In the genomic region with DNA sequence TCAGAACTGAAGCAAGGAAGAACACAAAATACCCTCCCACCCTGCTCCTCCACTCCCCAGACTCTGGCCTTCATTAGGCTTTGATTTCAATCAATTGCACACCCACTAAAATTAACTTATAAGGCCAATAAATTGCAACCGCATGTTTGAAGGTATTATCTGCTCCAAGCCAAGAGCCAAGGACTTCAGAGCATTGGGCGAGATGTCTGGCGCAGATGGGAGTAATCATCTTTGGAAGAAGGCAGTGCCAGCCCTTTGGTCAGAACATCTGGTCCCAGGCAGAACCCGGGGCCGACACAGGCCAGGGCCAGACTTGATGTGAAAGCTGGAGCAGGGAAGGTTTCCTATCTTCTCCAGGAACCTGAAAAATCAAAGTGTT, we compare ENCODE assay signal across 25 cellular contexts. TPM values are rescaled to one million over a fixed set of nuclear protein-coding genes. Genes with fewer than 3 reads are reported as not detected.
DNase-seq lines count a peak whose midpoint lies in the region; ATAC-seq and TF ChIP-seq lines count a peak whose summit lies in the region.
"Had no signal": no experiment of that assay in that cellular context is flagged by ENCODE, and none has a peak within 500 bp of the region (broad histone marks: within the 10 kb centered on the region; RNA-seq: fewer than 3 reads in every experiment).

No MANE protein-coding gene starts in this region.

- intact Hi-C loops in breast epithelium (cut with DNase I; ENCODE audit: low total_unique reads) (no loop called here), MCF 10A (cut with micrococcal nuclease) (no loop called here), adrenal gland (cut with DNase I) (no loop called here), left lung (cut with DNase I) (no loop called here), uterus (cut with DNase I; ENCODE audit: low total_unique reads) (no loop called here)

- H3K27me3 ChIP-seq in breast epithelium = no peaks in the 10 kb centered on the region
- no peaks in the 10 kb centered on the region for H3K27me3 ChIP-seq in adrenal gland
- no peaks in the 10 kb centered on the region for H3K27me3 ChIP-seq in left lung
- no peaks in the 10 kb centered on the region for H3K27me3 ChIP-seq in uterus
- H3K27me3 ChIP-seq: BLaER1 had no signal

- H3K9me3 ChIP-seq in breast epithelium = no peaks in the 10 kb centered on the region
- no peaks in the 10 kb centered on the region for H3K9me3 ChIP-seq in adrenal gland (replicated peaks in 1 of 3)
- no peaks in the 10 kb centered on the region for H3K9me3 ChIP-seq in left lung
- H3K9me3 ChIP-seq in uterus = no peaks in the 10 kb centered on the region

- H3K27ac ChIP-seq in breast epithelium (peak overlapping the region; percentile 66 to 89), adrenal gland (peak overlapping the region in 3 of 5 donors; percentile 77 to 89 (median 84)), left lung (peak overlapping the region; percentile 13 to 29), uterus (peak overlapping the region; percentile 81 to 84)
- H3K27ac ChIP-seq: A549, BLaER1 had no signal

- H3K4me1 Mint-ChIP-seq in MCF 10A (ENCODE audit: insufficient read depth, unreplicated experiment) = no peaks in the 10 kb centered on the region

- POLR2A ChIA-PET in MCF 10A (lab: Yijun Ruan, JAX) = no interaction called here

- no peak for DNase-seq in breast epithelium (ENCODE audit: low spot score in 2 of 2)
- no peak for DNase-seq in MCF 10A (ENCODE audit: unreplicated experiment)
- DNase-seq in adrenal gland = no peak
- DNase-seq in left lung = no peak
- DNase-seq in uterus = no peak
- no peak for DNase-seq in cortex of kidney (lab: John Stamatoyannopoulos, UW)
- no peak for DNase-seq in SKM-1 treated with dmso at 0.1 percent for 144 hours (lab: John Stamatoyannopoulos, UW; ENCODE audit: unreplicated experiment)
- no peak for DNase-seq in T1000 (lab: John Stamatoyannopoulos, UW)
- DNase-seq: activated CD8-positive, alpha-beta T cell treated with anti-CD3 and anti-CD28 coated beads, Interleukin-2, amount 10 ng/mL, durations not matched to agents 7 days and 5 days; activated gamma-delta T cell treated with Interleukin-2 at 50 U/mL for 16 hours; activated T-cell treated with anti-CD3 and anti-CD28 coated beads for 4 hours; amygdala; Calu3; mammary epithelial cell; NCI-H1092 treated with DMSO at 0.1 percent for 48 hours; NCI-H1930; NCI-H226; NCI-H748 treated with DMSO at 0.1 percent for 48 hours; Right ventricle myocardium superior; stimulated activated CD4-positive, alpha-beta T cell treated with anti-CD3 and anti-CD28 coated beads, Interleukin-1b, Interleukin-23, amount 100 ng/mL, for 48 hours had no signal

- no peaks in the 10 kb centered on the region for H3K9me3 Mint-ChIP-seq in MCF 10A (ENCODE audit: unreplicated experiment)

- no peaks in the 10 kb centered on the region for H3K27me3 Mint-ChIP-seq in MCF 10A (ENCODE audit: insufficient read depth, unreplicated experiment)

- no peak for TF ChIP-seq CTCF in breast epithelium (IDR thresholded peaks at IDR 0.05)
- TF ChIP-seq CTCF in MCF 10A (IDR thresholded peaks at IDR 0.05; ENCODE audit: unreplicated experiment) = no peak
- TF ChIP-seq CTCF in adrenal gland (IDR thresholded peaks at IDR 0.05) = no peak
- TF ChIP-seq CTCF in left lung (IDR thresholded peaks at IDR 0.05) = no peak
- TF ChIP-seq CTCF in uterus (IDR thresholded peaks at IDR 0.05) = no peak

- TF ChIP-seq POLR2A in breast epithelium (IDR thresholded peaks at IDR 0.05) = no peak
- no peak for TF ChIP-seq POLR2A in adrenal gland (IDR thresholded peaks at IDR 0.05)
- no peak for TF ChIP-seq POLR2A in uterus (IDR thresholded peaks at IDR 0.05)

- no peaks in the 10 kb centered on the region for H3K36me3 ChIP-seq in breast epithelium
- H3K36me3 ChIP-seq in adrenal gland (replicated peaks in 1 of 2) = peaks cover 0 to 31% of the 10 kb centered on the region in 2 donors
- H3K36me3 ChIP-seq in left lung = peaks cover 0 to 53% of the 10 kb centered on the region in 2 donors
- H3K36me3 ChIP-seq in uterus = no peaks in the 10 kb centered on the region

- no TSS peak for BruUV-seq in MCF 10A (replicated peaks; lab: Mats Ljungman, UMichigan)

- ATAC-seq in left lung = no peak
- ATAC-seq: A549; activated CD4-positive, CD25-positive, alpha-beta regulatory T cell treated with anti-CD3 and anti-CD28 coated beads, Interleukin-2, amount 50 U/mL, for 24 hours; activated CD8-positive, alpha-beta T cell treated with anti-CD3 and anti-CD28 coated beads, Interleukin-2, amount 10 ng/mL, durations not matched to agents 7 days and 5 days; HCT116 had no signal

- CTCF ChIA-PET in MCF 10A (lab: Yijun Ruan, JAX) = no interaction called here

- peaks cover 22% of the 10 kb centered on the region for H3K36me3 Mint-ChIP-seq in MCF 10A (ENCODE audit: insufficient read depth, unreplicated experiment)

- H3K4me1 ChIP-seq in breast epithelium (no peaks in the 10 kb centered on the region), adrenal gland (replicated peaks in 1 of 2) (peaks cover 21 to 41% of the 10 kb centered on the region in 2 donors), left lung (peaks cover 10 to 44% of the 10 kb centered on the region in 2 donors), uterus (peaks cover 8 to 14% of the 10 kb centered on the region in 2 donors)
- H3K4me1 ChIP-seq: A549 had no signal

- H3K4me3 ChIP-seq in breast epithelium (no peak overlapping the region), adrenal gland (no peak overlapping the region), left lung (no peak overlapping the region), uterus (no peak overlapping the region)
- H3K4me3 ChIP-seq: A549, BLaER1, coronary artery had no signal

- H3K4me3 Mint-ChIP-seq in MCF 10A (ENCODE audit: unreplicated experiment) = no peak overlapping the region
- H3K4me3 Mint-ChIP-seq: activated CD8-positive, alpha-beta T cell treated with anti-CD3 and anti-CD28 coated beads, Interleukin-2, amount 10 ng/mL, durations not matched to agents 7 days and 5 days had no signal

- no peak overlapping the region for H3K27ac Mint-ChIP-seq in MCF 10A (ENCODE audit: low read depth, unreplicated experiment)
- H3K27ac Mint-ChIP-seq: activated CD8-positive, alpha-beta T cell treated with anti-CD3 and anti-CD28 coated beads, Interleukin-2, amount 10 ng/mL, durations not matched to agents 7 days and 5 days had no signal

- 66 to 79% (median 74%) methylated on average over 5 of the region's 5 CpGs for WGBS in adrenal gland, 4 donors

RNA-seq across cellular contexts. Expression of gene SLC66A1, which starts 60.0 kb away (rescaled TPM):
- 10 to 100 TPM in 2 of 3 donors, 1 to 10 TPM in 1; 6.2 to 13.9 (median 13.1) TPM for total RNA-seq in breast epithelium
- 16.2 and 20.2 TPM in 2 replicates for total RNA-seq in MCF 10A (2022)
- total RNA-seq in adrenal gland = 10 to 100 TPM; 22.1 to 50.8 (median 33.8) TPM
- polyA plus RNA-seq in adrenal gland = 10 to 100 TPM; 19.1 to 82.9 (median 37.2) TPM
- 10 to 100 TPM; 16.4 to 21.1 TPM for total RNA-seq in left lung
- total RNA-seq in uterus = 10 to 100 TPM in 2 of 4 donors, 1 to 10 TPM in 1, under 1 TPM in 1; 0.88 to 18.1 (median 8.2) TPM

Comparison
In these comparisons a context has a peak if more than half of its experiments do, and no peak if none do; other contexts are left out.
1. H3K27ac ChIP-seq: peak in every context shown above with its lines; median percentile 84 in adrenal gland; 82 in uterus; 78 in breast epithelium; 21 in left lung.